ENCODE assay signal across 21 cellular contexts in the genomic region with DNA sequence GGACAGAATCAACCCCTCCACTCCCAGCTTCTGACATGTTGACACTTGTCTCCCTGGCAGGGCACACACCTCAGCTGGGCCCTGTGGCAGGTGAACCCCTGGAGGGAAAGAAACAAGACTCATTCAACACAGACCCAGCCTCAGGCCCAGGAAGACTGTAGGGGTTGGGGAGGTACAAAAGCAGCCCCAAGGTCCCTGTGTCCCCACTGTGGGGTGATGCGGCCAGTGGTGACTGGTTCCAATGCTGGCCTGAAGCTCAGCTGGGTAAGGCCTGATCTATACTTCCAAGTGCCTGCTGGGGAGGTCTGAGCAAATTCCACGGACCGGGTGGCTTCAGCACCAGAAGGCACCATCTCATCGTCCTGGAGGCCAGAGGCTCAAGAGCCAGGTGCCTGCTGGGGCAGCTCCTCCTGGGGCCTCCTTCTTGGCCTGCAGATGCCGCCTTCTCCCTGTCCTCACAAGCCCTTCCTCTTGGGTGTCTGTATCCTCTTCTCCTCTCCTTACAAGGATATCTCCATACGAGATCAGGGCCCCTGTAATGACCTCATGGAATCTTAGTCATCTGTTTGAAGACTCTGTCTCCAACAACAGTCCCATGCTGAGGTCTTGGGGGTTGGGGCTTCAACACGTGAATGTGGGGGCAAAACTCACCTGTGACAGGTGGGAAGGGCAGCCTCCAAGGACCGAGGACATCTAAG.
A peak's percentile ranks its signal among the peaks of the same experiment; 100 is the strongest.
DNase-seq lines count a peak whose midpoint lies in the region; ATAC-seq and TF ChIP-seq lines count a peak whose summit lies in the region.
"Had no signal": no experiment of that assay in that cellular context is flagged by ENCODE, and none has a peak within 500 bp of the region (broad histone marks: within the 10 kb centered on the region; RNA-seq: fewer than 3 reads in every experiment).

No MANE protein-coding gene starts in this region.

- H3K9ac ChIP-seq in BLaER1 (no peak overlapping the region), endodermal cell (ENCODE audit: extremely low read depth, low read length, poor library complexity, severe bottlenecking) (no peak overlapping the region), neuronal stem cell (ENCODE audit: low read depth, low read length, poor library complexity) (no peak overlapping the region)

- H3K23ac ChIP-seq in neuronal stem cell (ENCODE audit: low read depth, low read length, poor library complexity) = no peak overlapping the region

- no peak overlapping the region for H4K91ac ChIP-seq in neuronal stem cell (ENCODE audit: low read depth, low read length, poor library complexity)

- H3K36me3 Mint-ChIP-seq in endodermal cell (ENCODE audit: low read depth) = no peaks in the 10 kb centered on the region

- no peak overlapping the region for H3K14ac ChIP-seq in neuronal stem cell (ENCODE audit: low read length)

- peaks cover 2% of the 10 kb centered on the region for H3K4me1 Mint-ChIP-seq in endodermal cell

- H3K9me3 ChIP-seq in BLaER1 (no peaks in the 10 kb centered on the region), endodermal cell (ENCODE audit: control insufficient read depth, low read length) (no peaks in the 10 kb centered on the region), neuronal stem cell (replicated peaks in 1 of 2; ENCODE audit: control insufficient read depth in 2 of 2, insufficient read depth in 1 of 2, low read depth in 1 of 2, low read length in 2 of 2) (no peaks in the 10 kb centered on the region)
- H3K9me3 ChIP-seq: MG63, SJCRH30 had no signal

- no peak overlapping the region for H4K8ac ChIP-seq in neuronal stem cell (ENCODE audit: low read depth, low read length)

- H3K27me3 Mint-ChIP-seq in endodermal cell (ENCODE audit: insufficient read depth) = peaks cover 19% of the 10 kb centered on the region

- no peak for ATAC-seq in GM18858 (IDR thresholded peaks at IDR 0.05; ENCODE audit: unreplicated experiment)
- ATAC-seq in HG03045 (IDR thresholded peaks at IDR 0.05; ENCODE audit: unreplicated experiment) = no peak
- ATAC-seq: K562, PC-3, SK-N-SH treated with all-trans-retinoic acid at 6 μM for 48 hours had no signal

- H3K4ac ChIP-seq in neuronal stem cell (ENCODE audit: low read length) = no peak overlapping the region

- H3K4me2 ChIP-seq in BLaER1 (peak overlapping the region; percentile 76), neuronal stem cell (ENCODE audit: insufficient read depth, low read length, poor library complexity, severe bottlenecking) (no peak overlapping the region)

- H3K4me1 ChIP-seq in BLaER1 (peaks cover 67% of the 10 kb centered on the region), endodermal cell (ENCODE audit: control insufficient read depth, insufficient read depth, low read length) (no peaks in the 10 kb centered on the region), neuronal stem cell (ENCODE audit: control insufficient read depth in 2 of 2, insufficient read depth in 1 of 2, low read depth in 1 of 2, low read length in 2 of 2) (no peaks in the 10 kb centered on the region)
- H3K4me1 ChIP-seq: SJCRH30 had no signal

- no peak overlapping the region for H2BK15ac ChIP-seq in neuronal stem cell (ENCODE audit: low read length)

- no peak overlapping the region for H3K27ac Mint-ChIP-seq in endodermal cell
- H3K27ac Mint-ChIP-seq: CD4-positive, alpha-beta T cell had no signal

- H3K18ac ChIP-seq in neuronal stem cell (ENCODE audit: low read length) = peak overlapping the region; percentile 79

- H2AFZ ChIP-seq in neuronal stem cell (ENCODE audit: low read length) = no peak overlapping the region

- no peaks in the 10 kb centered on the region for H4K20me1 ChIP-seq in BLaER1

- H3K27ac ChIP-seq in BLaER1 (no peak overlapping the region), endodermal cell (ENCODE audit: low read depth, low read length) (no peak overlapping the region), neuronal stem cell (replicated peaks; ENCODE audit: low read length) (no peak overlapping the region)
- H3K27ac ChIP-seq: SJCRH30 had no signal

- 84 to 88% methylated on average over 7 to 8 of the region's 8 CpGs for WGBS in endodermal cell (ENCODE audit: insufficient coverage in 1 of 2, insufficient read length in 1 of 2), 2 experiments
- WGBS in neuronal stem cell (ENCODE audit: extremely low coverage in 2 of 2, insufficient read length in 2 of 2, insufficient replicate concordance in 1 of 2), 2 donors = no CpG with 5 or more reads among the region's 8 CpGs

- no peaks in the 10 kb centered on the region for H3K36me3 ChIP-seq in BLaER1
- H3K36me3 ChIP-seq in endodermal cell (ENCODE audit: control insufficient read depth, insufficient read depth, low read length) = no peaks in the 10 kb centered on the region
- no peaks in the 10 kb centered on the region for H3K36me3 ChIP-seq in neuronal stem cell (replicated peaks in 1 of 2; ENCODE audit: control insufficient read depth in 2 of 2, insufficient read depth in 2 of 2, low read length in 2 of 2)
- H3K36me3 ChIP-seq: MG63, SJCRH30 had no signal

- no peak for TF ChIP-seq CTCF in endodermal cell (conservative IDR thresholded peaks at IDR 0.05)

- H3K27me3 ChIP-seq in BLaER1 (no peaks in the 10 kb centered on the region), endodermal cell (ENCODE audit: control insufficient read depth, insufficient read depth, low read length, poor library complexity, severe bottlenecking) (no peaks in the 10 kb centered on the region), neuronal stem cell (ENCODE audit: control insufficient read depth in 3 of 3, insufficient read depth in 3 of 3, low read depth in 1 of 3, low read length in 3 of 3) (peaks cover 0 to 8% (median 2%) of the 10 kb centered on the region in 3 experiments)
- H3K27me3 ChIP-seq: MG63 had no signal

- no peak overlapping the region for H2BK120ac ChIP-seq in neuronal stem cell (ENCODE audit: low read depth, low read length)

- no peaks in the 10 kb centered on the region for H3K9me3 Mint-ChIP-seq in endodermal cell
- H3K9me3 Mint-ChIP-seq: CD4-positive, alpha-beta T cell had no signal

- H2AK5ac ChIP-seq in neuronal stem cell (ENCODE audit: low read depth, low read length) = peak overlapping the region; percentile 48

- no peak overlapping the region for H3K4me3 Mint-ChIP-seq in endodermal cell
- H3K4me3 Mint-ChIP-seq: CD4-positive, alpha-beta T cell had no signal

- DNase-seq in GM04504 (ENCODE audit: low read depth) (peak; percentile 1), endodermal cell (peak; percentile 47), neuronal stem cell (ENCODE audit: low spot score) (no peak), SHP77 (lab: John Stamatoyannopoulos, UW) (no peak)
- DNase-seq: CD4-positive, alpha-beta T cell; Kasumi-1; MG63; NCI-H1105 treated with DMSO at 0.1 percent for 48 hours; NCI-H146; NCI-H1930; NCI-H446; NCI-H524 treated with DMSO at 0.1 percent for 48 hours; NCI-H82; NK-92 treated with Interleukin-12 subunit alpha and Interleukin-12 subunit beta, amount 100 ng/mL, for 24 hours; PC-3; SJCRH30 had no signal

- no peak overlapping the region for H2BK12ac ChIP-seq in neuronal stem cell (ENCODE audit: low read length)

- H3K79me1 ChIP-seq in neuronal stem cell (ENCODE audit: low read depth, low read length) = no peaks in the 10 kb centered on the region

- no peak overlapping the region for H3K4me3 ChIP-seq in BLaER1
- no peak overlapping the region for H3K4me3 ChIP-seq in endodermal cell (ENCODE audit: low read length)
- H3K4me3 ChIP-seq in neuronal stem cell (ENCODE audit: low read length in 2 of 2) = no peak overlapping the region
- H3K4me3 ChIP-seq: K562, MG63, SJCRH30 had no signal

- H2BK5ac ChIP-seq in neuronal stem cell (ENCODE audit: low read length) = no peak overlapping the region

Comparison
In these comparisons a context has a peak if more than half of its experiments do, and no peak if none do; other contexts are left out.
1. DNase-seq: peak in GM04504 (single experiment) and endodermal cell (single experiment); none in neuronal stem cell (single experiment) and SHP77 (0 of 2).